8 cellular contexts compared by ENCODE assay signal in the genomic region with DNA sequence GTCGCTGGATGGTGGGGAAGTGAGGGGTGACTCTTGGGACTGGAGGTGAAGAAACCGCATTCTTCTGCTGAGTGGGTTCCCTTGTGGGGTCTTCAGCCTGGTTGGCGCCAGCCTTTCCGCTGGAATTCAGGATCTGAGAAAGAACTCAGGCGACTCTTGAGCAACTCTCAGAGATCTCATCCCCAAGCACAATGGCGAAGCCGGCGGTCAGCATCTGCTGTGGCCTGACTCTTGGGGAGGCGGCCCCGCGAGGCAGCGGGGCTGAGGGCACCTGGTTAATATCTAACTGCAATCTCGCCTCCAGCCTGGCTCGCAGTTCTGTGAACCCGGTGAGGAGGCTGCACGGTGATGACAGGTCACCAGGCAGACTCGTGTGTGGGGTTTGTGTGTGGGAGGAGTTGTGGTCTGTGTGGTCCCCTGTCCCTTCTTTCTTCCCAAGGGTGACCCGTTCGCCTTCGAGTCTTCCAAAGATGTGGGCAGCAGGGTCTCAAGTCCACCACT. TPM values are rescaled to one million over a fixed set of nuclear protein-coding genes. Genes with fewer than 3 reads are reported as not detected.
DNase-seq lines count a peak whose midpoint lies in the region; ATAC-seq, FAIRE-seq and TF ChIP-seq lines count a peak whose summit lies in the region.

No MANE protein-coding gene starts in this region.

- no peaks in the 10 kb centered on the region for H3K27me3 ChIP-seq in astrocyte (ENCODE audit: insufficient read depth, low read length)

- no peaks in the 10 kb centered on the region for H4K20me1 ChIP-seq in astrocyte (ENCODE audit: insufficient read depth, low read length)

- peaks cover 20% of the 10 kb centered on the region for H3K9me3 ChIP-seq in astrocyte (ENCODE audit: insufficient read depth, low read depth, low read length)

- peak overlapping the region; percentile 43 for H2AFZ ChIP-seq in astrocyte (ENCODE audit: low read depth, low read length)

- H3K36me3 Mint-ChIP-seq in astrocyte (ENCODE audit: low read depth, unreplicated experiment), result no peaks in the 10 kb centered on the region

- H3K4me2 ChIP-seq in astrocyte (ENCODE audit: low read length), result peak overlapping the region; percentile 90

- no peak overlapping the region for H3K27ac Mint-ChIP-seq in astrocyte (ENCODE audit: unreplicated experiment)

- H3K9me3 Mint-ChIP-seq in astrocyte (ENCODE audit: unreplicated experiment), result peaks cover 15% of the 10 kb centered on the region

- no peak overlapping the region for H3K4me3 Mint-ChIP-seq in astrocyte (ENCODE audit: unreplicated experiment)

- no peaks in the 10 kb centered on the region for H3K36me3 ChIP-seq in astrocyte (ENCODE audit: insufficient read depth, low read length)

- H3K79me2 ChIP-seq in astrocyte (ENCODE audit: insufficient read depth, low read length), result peaks cover 30% of the 10 kb centered on the region

- FAIRE-seq in RCC 7860 (lab: Jason Lieb, UNC), result peak; percentile 83
- no peak for FAIRE-seq in astrocyte (lab: Jason Lieb, UNC)

- intact Hi-C loops in sciatic nerve (cut with DNase I), result no loop called here

- peak; percentile 60 for DNase-seq in GM03348 (ENCODE audit: low spot score)
- DNase-seq in HCEC 1CT, result peak; percentile 5
- peak; percentile 75 for DNase-seq in RCC 7860 (ENCODE audit: low spot score)
- DNase-seq in astrocyte (ENCODE audit: low read depth), result peak; percentile 10
- peak; percentile 61 for DNase-seq in sciatic nerve (ENCODE audit: low spot score)
- no peak for DNase-seq in hippocampal formation (lab: John Stamatoyannopoulos, UW)

- peak overlapping the region; percentile 85 for H3K4me3 ChIP-seq in astrocyte (ENCODE audit: insufficient read depth, low read depth, low read length)
- H3K4me3 ChIP-seq in iPS-11a (ENCODE audit: low read depth, low read length), result peak overlapping the region; percentile 48

- H3K27me3 Mint-ChIP-seq in astrocyte (ENCODE audit: low read depth, unreplicated experiment), result no peaks in the 10 kb centered on the region

- peak overlapping the region; percentile 87 for H3K9ac ChIP-seq in astrocyte (ENCODE audit: low read length)

- no peak for TF ChIP-seq CTCF in astrocyte (IDR thresholded peaks at IDR 0.05; ENCODE audit: insufficient read depth, low read depth, low read length)

- H3K27ac ChIP-seq in astrocyte (ENCODE audit: low read depth, low read length), result peak overlapping the region; percentile 71

- ATAC-seq in sciatic nerve, result peak; percentile 16
- no peak for ATAC-seq in HG02571 (IDR thresholded peaks at IDR 0.05; ENCODE audit: unreplicated experiment)

- H3K4me1 ChIP-seq in astrocyte (ENCODE audit: insufficient read depth, low read length), result no peaks in the 10 kb centered on the region

- no peaks in the 10 kb centered on the region for H3K4me1 Mint-ChIP-seq in astrocyte (ENCODE audit: low read depth, unreplicated experiment)

RNA-seq across cellular contexts. Expression of gene ZNF441, which starts 0.9 kb away (rescaled TPM):
- total RNA-seq in astrocyte (not detected in 2 replicates), sciatic nerve (13.3 TPM)

RNA-seq across cellular contexts. Expression of gene ZNF823, which starts 28.9 kb away (rescaled TPM):
- total RNA-seq in astrocyte, result 2.2 and 5.4 TPM in 2 replicates
- 9.8 TPM for total RNA-seq in sciatic nerve

RNA-seq across cellular contexts. Expression of gene ZNF491, which starts 30.6 kb away (rescaled TPM):
- total RNA-seq in astrocyte, result not detected in 2 replicates
- total RNA-seq in sciatic nerve, result 4.2 TPM

RNA-seq across cellular contexts. Expression of gene ZNF440, which starts 46.4 kb away (rescaled TPM):
- total RNA-seq in astrocyte (not detected in 2 replicates), sciatic nerve (12.1 TPM)

Comparison
In these comparisons a context has a peak if more than half of its experiments do, and no peak if none do; other contexts are left out.
1. DNase-seq: peak in GM03348 (single experiment), HCEC 1CT (single experiment), RCC 7860 (single experiment), astrocyte (single experiment) and sciatic nerve (single experiment); none in hippocampal formation (0 of 2).
2. RNA of gene ZNF441, which starts 0.9 kb away (total RNA-seq): 13.3 TPM in sciatic nerve (single experiment); not detected in astrocyte; every median in the first group is over 10 times any median in the second.